In the genomic region with DNA sequence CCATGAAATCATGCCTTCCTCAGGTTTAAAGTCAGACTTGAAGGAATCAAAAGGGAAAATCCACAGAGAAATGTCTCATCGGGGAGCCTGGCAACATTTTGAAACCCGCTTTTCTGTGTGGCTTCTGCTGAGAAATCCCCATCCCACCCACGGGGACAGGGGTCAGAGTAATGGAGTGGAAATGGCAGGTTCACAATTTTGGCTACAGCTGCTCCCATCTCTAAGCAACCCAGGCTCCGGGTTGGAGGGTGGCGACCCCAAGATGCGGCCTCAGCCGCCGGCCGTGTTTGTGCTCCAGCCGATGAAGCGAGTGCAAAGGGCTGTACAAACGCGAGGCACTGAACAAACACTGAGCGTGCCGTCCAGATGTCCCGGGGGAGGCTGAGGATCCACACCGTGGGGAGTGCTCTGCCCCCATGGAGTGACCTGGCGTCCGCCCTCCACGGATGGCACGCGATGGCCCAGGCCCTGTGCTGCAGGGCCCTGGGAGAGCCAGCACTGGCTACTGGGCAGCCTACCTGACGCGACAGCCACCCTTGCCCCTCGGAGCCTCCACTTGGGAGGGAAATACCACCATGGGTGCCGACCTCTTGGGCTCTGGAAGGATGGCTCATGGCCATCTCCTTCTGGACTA, we compare ENCODE assay signal across 11 cellular contexts. TPM values are rescaled to one million over a fixed set of nuclear protein-coding genes. Genes with fewer than 3 reads are reported as not detected.
DNase-seq lines count a peak whose midpoint lies in the region; ATAC-seq, FAIRE-seq and TF ChIP-seq lines count a peak whose summit lies in the region.
"Had no signal": no experiment of that assay in that cellular context is flagged by ENCODE, and none has a peak within 500 bp of the region (broad histone marks: within the 10 kb centered on the region; RNA-seq: fewer than 3 reads in every experiment).

No MANE protein-coding gene starts in this region.

- H3K4me1 ChIP-seq in trophoblast cell (ENCODE audit: control insufficient read depth in 1 of 2, insufficient read depth in 2 of 2, low read length in 2 of 2) = peaks cover 14 to 16% of the 10 kb centered on the region in 2 experiments

- TF ChIP-seq CTCF in GM06990 (IDR thresholded peaks at IDR 0.05; ENCODE audit: insufficient read depth, low read length, poor library complexity, severe bottlenecking) (no peak), GM20000 (IDR thresholded peaks at IDR 0.05; ENCODE audit: extremely low read depth, missing control alignments) (no peak), D721Med (IDR thresholded peaks at IDR 0.05; ENCODE audit: insufficient read depth, missing control alignments) (no peak), omental fat pad (IDR thresholded peaks at IDR 0.05) (no peak)

- H3K23ac ChIP-seq in trophoblast cell (ENCODE audit: low read length) = no peak overlapping the region

- H3K36me3 ChIP-seq in GM06990 (ENCODE audit: control insufficient read depth, insufficient read depth, low read length) (peaks cover 11% of the 10 kb centered on the region), trophoblast cell (ENCODE audit: control insufficient read depth in 1 of 2, insufficient read depth in 2 of 2, low read length in 2 of 2) (peaks cover 6 to 9% of the 10 kb centered on the region in 2 experiments)

- peak overlapping the region; percentile 41 for H4K91ac ChIP-seq in trophoblast cell (ENCODE audit: low read depth, low read length)

- FAIRE-seq in D721Med (lab: Jason Lieb, UNC) = no peak
- FAIRE-seq: keratinocyte had no signal

- peaks cover 11% of the 10 kb centered on the region for H3K79me1 ChIP-seq in trophoblast cell (ENCODE audit: low read length)

- no CpG with 5 or more reads among the region's 26 CpGs for WGBS in trophoblast cell (ENCODE audit: extremely low coverage, insufficient coverage, insufficient read length)

- in situ Hi-C loops in KBM-7 (cut with MboI; ENCODE audit: low pct_unique_long_range_greater_than_20kb, low sequenced_read_pairs) = no loop called here

- peak overlapping the region; percentile 69 for H3K27ac ChIP-seq in caudate nucleus (ENCODE audit: low read depth, low read length)
- no peak overlapping the region for H3K27ac ChIP-seq in trophoblast cell (ENCODE audit: low read depth, low read length)

- H3K14ac ChIP-seq in trophoblast cell (ENCODE audit: low read length) = peak overlapping the region; percentile 42

- no peak for ATAC-seq in omental fat pad (ENCODE audit: low FRiP score)

- H3K27me3 ChIP-seq in GM06990 (replicated peaks; ENCODE audit: control insufficient read depth, insufficient read depth, low read length) (no peaks in the 10 kb centered on the region), trophoblast cell (ENCODE audit: insufficient read depth, low read length) (no peaks in the 10 kb centered on the region)

- no peak overlapping the region for H3K9ac ChIP-seq in trophoblast cell (ENCODE audit: low read length)

- peak overlapping the region; percentile 45 for H3K4me3 ChIP-seq in GM06990 (replicated peaks; ENCODE audit: low read depth, low read length)
- H3K4me3 ChIP-seq in trophoblast cell (ENCODE audit: low read depth, low read length) = no peak overlapping the region

- no peak overlapping the region for H3K4ac ChIP-seq in trophoblast cell (ENCODE audit: low read depth, low read length)

- H2BK120ac ChIP-seq in trophoblast cell (ENCODE audit: insufficient read depth, low read length, poor library complexity) = peak overlapping the region; percentile 47

- H3K79me2 ChIP-seq in trophoblast cell (ENCODE audit: control insufficient read depth, insufficient read depth, low read length, poor library complexity) = peaks cover 4% of the 10 kb centered on the region

- no peak overlapping the region for H2AFZ ChIP-seq in trophoblast cell (ENCODE audit: insufficient read depth, low read length, poor library complexity)

- peak; percentile 71 for DNase-seq in GM06990 (ENCODE audit: extremely low read depth, insufficient read length)
- peak; percentile 60 for DNase-seq in GM20000 (ENCODE audit: low spot score)
- no peak for DNase-seq in caudate nucleus (lab: John Stamatoyannopoulos, UW)
- peak in 1 of 2 donors; percentile 21 for DNase-seq in trophoblast cell
- no peak for DNase-seq in D721Med (ENCODE audit: insufficient read length, low spot score)
- no peak for DNase-seq in omental fat pad (ENCODE audit: low spot score)
- DNase-seq in KBM-7 = no peak
- no peak for DNase-seq in nucleus accumbens (lab: John Stamatoyannopoulos, UW)
- DNase-seq: activated CD4-positive, alpha-beta T cell treated with anti-CD3 and anti-CD28 coated beads, Interleukin-2, amount 50 U/mL, for 1 hour; HFFc6 had no signal

- peak overlapping the region; percentile 31 for H2AK5ac ChIP-seq in trophoblast cell (ENCODE audit: low read length)

- peak overlapping the region; percentile 6 for H3K18ac ChIP-seq in trophoblast cell (ENCODE audit: low read length)

- H3K9me3 ChIP-seq in trophoblast cell (ENCODE audit: insufficient read depth, low read depth, low read length) = peaks cover 7% of the 10 kb centered on the region

- H4K8ac ChIP-seq in trophoblast cell (ENCODE audit: low read depth, low read length) = peak overlapping the region; percentile 24

- no peak overlapping the region for H3K4me2 ChIP-seq in trophoblast cell (ENCODE audit: low read length)

- H4K12ac ChIP-seq in trophoblast cell (ENCODE audit: low read depth, low read length) = no peak overlapping the region

- no peak overlapping the region for H2BK5ac ChIP-seq in trophoblast cell (ENCODE audit: low read depth, low read length, poor library complexity)

- H2BK12ac ChIP-seq in trophoblast cell (ENCODE audit: low read length) = peak overlapping the region; percentile 29

RNA-seq across cellular contexts. Expression of gene SLC43A2, which starts 22.2 kb away (rescaled TPM):
- 96.8 and 110 TPM in 2 replicates for polyA plus RNA-seq in trophoblast cell (2013)
- 10 to 100 TPM; 21.0 to 39.9 (median 23.1) TPM for total RNA-seq in omental fat pad

RNA-seq across cellular contexts. Expression of gene SCARF1, which starts 39.1 kb away (rescaled TPM):
- 0.78 and 0.82 TPM in 2 replicates for polyA plus RNA-seq in trophoblast cell (2013)
- 10 to 100 TPM in 3 of 4 donors, 1 to 10 TPM in 1; 7.2 to 43.0 (median 18.8) TPM for total RNA-seq in omental fat pad

RNA-seq across cellular contexts. Expression of gene RILP, which starts 43.2 kb away (rescaled TPM):
- 6.9 and 7.3 TPM in 2 replicates for polyA plus RNA-seq in trophoblast cell (2013)
- 10 to 100 TPM; 26.5 to 60.5 (median 35.6) TPM for total RNA-seq in omental fat pad

RNA-seq across cellular contexts. Expression of gene PITPNA, which starts 43.9 kb away (rescaled TPM):
- 132 and 135 TPM in 2 replicates for polyA plus RNA-seq in trophoblast cell (2013)
- 10 to 100 TPM; 27.6 to 49.7 (median 33.7) TPM for total RNA-seq in omental fat pad

Comparison
In these comparisons a context has a peak if more than half of its experiments do, and no peak if none do; other contexts are left out.
1. DNase-seq: peak in GM06990 (single experiment) and GM20000 (single experiment); none in caudate nucleus (0 of 61), D721Med (single experiment), omental fat pad (single experiment), KBM-7 (single experiment) and nucleus accumbens (0 of 56).